ENCODE assay signal across 1 cellular context in the genomic region with DNA sequence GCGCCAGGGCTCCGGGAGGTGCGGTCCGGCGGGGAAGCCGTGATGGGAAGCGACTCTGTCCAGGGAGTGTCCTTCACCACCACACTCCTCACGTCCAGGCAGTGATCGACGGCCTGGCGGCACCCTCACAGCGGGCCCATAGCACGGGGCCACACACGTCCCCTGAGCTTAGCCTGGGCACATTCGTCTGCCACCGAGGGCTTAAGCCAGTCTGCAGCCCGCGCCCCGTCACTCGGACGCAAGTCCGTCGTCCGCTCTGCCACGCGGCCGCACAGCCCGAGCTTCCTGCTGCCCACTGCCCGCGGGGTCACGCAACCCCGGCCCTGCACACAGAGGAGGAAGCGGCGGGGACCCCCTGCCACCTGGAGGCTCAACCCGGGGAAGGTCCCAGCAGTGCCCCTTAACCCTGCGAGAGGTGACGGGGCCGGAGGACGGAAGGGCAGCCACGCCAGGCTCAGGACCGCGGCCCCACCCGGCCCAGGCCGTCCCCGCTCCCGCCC.
A peak's percentile ranks its signal among the peaks of the same experiment; 100 is the strongest.
TF ChIP-seq lines count a peak whose summit lies in the region.

No MANE protein-coding gene starts in this region.

TF ChIP-seq in HepG2, 621 proteins besides CTCF, POLR2A, EP300 and RAD21 (continued from another document):
- TF ChIP-seq, protein P1, sequence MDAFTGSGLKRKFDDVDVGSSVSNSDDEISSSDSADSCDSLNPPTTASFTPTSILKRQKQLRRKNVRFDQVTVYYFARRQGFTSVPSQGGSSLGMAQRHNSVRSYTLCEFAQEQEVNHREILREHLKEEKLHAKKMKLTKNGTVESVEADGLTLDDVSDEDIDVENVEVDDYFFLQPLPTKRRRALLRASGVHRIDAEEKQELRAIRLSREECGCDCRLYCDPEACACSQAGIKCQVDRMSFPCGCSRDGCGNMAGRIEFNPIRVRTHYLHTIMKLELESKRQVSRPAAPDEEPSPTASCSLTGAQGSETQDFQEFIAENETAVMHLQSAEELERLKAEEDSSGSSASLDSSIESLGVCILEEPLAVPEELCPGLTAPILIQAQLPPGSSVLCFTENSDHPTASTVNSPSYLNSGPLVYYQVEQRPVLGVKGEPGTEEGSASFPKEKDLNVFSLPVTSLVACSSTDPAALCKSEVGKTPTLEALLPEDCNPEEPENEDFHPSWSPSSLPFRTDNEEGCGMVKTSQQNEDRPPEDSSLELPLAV (CRISPR knock-in tag; conservative IDR thresholded peaks at IDR 0.05; ENCODE audit: low read depth): no peak
- TF ChIP-seq ZNF761 (CRISPR knock-in tag; conservative IDR thresholded peaks at IDR 0.05): no peak
- TF ChIP-seq DNMT1 (CRISPR knock-in tag; IDR thresholded peaks at IDR 0.05): 0 out of 2 replicates have a peak, but pooled peaks have one; percentile 50
- TF ChIP-seq RBFOX2 (IDR thresholded peaks at IDR 0.05; ENCODE audit: low read depth, low read length): peak; percentile 58
- no peak for TF ChIP-seq ZBTB21 (CRISPR knock-in tag; IDR thresholded peaks at IDR 0.05)
- TF ChIP-seq, protein P2, sequence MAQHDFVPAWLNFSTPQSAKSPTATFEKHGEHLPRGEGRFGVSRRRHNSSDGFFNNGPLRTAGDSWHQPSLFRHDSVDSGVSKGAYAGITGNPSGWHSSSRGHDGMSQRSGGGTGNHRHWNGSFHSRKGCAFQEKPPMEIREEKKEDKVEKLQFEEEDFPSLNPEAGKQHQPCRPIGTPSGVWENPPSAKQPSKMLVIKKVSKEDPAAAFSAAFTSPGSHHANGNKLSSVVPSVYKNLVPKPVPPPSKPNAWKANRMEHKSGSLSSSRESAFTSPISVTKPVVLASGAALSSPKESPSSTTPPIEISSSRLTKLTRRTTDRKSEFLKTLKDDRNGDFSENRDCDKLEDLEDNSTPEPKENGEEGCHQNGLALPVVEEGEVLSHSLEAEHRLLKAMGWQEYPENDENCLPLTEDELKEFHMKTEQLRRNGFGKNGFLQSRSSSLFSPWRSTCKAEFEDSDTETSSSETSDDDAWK (CRISPR knock-in tag; IDR thresholded peaks at IDR 0.05): no peak
- TF ChIP-seq ZBTB1 (CRISPR knock-in tag; IDR thresholded peaks at IDR 0.05; ENCODE audit: borderline replicate concordance): no peak
- TF ChIP-seq, protein P3, sequence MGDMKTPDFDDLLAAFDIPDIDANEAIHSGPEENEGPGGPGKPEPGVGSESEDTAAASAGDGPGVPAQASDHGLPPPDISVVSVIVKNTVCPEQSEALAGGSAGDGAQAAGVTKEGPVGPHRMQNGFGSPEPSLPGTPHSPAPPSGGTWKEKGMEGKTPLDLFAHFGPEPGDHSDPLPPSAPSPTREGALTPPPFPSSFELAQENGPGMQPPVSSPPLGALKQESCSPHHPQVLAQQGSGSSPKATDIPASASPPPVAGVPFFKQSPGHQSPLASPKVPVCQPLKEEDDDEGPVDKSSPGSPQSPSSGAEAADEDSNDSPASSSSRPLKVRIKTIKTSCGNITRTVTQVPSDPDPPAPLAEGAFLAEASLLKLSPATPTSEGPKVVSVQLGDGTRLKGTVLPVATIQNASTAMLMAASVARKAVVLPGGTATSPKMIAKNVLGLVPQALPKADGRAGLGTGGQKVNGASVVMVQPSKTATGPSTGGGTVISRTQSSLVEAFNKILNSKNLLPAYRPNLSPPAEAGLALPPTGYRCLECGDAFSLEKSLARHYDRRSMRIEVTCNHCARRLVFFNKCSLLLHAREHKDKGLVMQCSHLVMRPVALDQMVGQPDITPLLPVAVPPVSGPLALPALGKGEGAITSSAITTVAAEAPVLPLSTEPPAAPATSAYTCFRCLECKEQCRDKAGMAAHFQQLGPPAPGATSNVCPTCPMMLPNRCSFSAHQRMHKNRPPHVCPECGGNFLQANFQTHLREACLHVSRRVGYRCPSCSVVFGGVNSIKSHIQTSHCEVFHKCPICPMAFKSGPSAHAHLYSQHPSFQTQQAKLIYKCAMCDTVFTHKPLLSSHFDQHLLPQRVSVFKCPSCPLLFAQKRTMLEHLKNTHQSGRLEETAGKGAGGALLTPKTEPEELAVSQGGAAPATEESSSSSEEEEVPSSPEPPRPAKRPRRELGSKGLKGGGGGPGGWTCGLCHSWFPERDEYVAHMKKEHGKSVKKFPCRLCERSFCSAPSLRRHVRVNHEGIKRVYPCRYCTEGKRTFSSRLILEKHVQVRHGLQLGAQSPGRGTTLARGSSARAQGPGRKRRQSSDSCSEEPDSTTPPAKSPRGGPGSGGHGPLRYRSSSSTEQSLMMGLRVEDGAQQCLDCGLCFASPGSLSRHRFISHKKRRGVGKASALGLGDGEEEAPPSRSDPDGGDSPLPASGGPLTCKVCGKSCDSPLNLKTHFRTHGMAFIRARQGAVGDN (CRISPR knock-in tag; IDR thresholded peaks at IDR 0.05): no peak
- TF ChIP-seq, protein P4, sequence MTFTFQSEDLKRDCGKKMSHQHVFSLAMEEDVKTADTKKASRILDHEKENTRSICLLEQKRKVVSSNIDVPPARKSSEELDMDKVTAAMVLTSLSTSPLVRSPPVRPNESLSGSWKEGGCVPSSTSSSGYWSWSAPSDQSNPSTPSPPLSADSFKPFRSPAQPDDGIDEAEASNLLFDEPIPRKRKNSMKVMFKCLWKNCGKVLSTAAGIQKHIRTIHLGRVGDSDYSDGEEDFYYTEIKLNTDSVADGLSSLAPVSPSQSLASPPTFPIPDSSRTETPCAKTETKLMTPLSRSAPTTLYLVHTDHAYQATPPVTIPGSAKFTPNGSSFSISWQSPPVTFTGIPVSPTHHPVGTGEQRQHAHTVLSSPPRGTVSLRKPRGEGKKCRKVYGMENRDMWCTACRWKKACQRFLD (CRISPR knock-in tag; IDR thresholded peaks at IDR 0.05; ENCODE audit: borderline replicate concordance): no peak
- TF ChIP-seq, protein P5, sequence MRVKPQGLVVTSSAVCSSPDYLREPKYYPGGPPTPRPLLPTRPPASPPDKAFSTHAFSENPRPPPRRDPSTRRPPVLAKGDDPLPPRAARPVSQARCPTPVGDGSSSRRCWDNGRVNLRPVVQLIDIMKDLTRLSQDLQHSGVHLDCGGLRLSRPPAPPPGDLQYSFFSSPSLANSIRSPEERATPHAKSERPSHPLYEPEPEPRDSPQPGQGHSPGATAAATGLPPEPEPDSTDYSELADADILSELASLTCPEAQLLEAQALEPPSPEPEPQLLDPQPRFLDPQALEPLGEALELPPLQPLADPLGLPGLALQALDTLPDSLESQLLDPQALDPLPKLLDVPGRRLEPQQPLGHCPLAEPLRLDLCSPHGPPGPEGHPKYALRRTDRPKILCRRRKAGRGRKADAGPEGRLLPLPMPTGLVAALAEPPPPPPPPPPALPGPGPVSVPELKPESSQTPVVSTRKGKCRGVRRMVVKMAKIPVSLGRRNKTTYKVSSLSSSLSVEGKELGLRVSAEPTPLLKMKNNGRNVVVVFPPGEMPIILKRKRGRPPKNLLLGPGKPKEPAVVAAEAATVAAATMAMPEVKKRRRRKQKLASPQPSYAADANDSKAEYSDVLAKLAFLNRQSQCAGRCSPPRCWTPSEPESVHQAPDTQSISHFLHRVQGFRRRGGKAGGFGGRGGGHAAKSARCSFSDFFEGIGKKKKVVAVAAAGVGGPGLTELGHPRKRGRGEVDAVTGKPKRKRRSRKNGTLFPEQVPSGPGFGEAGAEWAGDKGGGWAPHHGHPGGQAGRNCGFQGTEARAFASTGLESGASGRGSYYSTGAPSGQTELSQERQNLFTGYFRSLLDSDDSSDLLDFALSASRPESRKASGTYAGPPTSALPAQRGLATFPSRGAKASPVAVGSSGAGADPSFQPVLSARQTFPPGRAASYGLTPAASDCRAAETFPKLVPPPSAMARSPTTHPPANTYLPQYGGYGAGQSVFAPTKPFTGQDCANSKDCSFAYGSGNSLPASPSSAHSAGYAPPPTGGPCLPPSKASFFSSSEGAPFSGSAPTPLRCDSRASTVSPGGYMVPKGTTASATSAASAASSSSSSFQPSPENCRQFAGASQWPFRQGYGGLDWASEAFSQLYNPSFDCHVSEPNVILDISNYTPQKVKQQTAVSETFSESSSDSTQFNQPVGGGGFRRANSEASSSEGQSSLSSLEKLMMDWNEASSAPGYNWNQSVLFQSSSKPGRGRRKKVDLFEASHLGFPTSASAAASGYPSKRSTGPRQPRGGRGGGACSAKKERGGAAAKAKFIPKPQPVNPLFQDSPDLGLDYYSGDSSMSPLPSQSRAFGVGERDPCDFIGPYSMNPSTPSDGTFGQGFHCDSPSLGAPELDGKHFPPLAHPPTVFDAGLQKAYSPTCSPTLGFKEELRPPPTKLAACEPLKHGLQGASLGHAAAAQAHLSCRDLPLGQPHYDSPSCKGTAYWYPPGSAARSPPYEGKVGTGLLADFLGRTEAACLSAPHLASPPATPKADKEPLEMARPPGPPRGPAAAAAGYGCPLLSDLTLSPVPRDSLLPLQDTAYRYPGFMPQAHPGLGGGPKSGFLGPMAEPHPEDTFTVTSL (CRISPR knock-in tag; IDR thresholded peaks at IDR 0.05; ENCODE audit: borderline replicate concordance): no peak
- 0 out of 2 replicates have a peak, but pooled peaks have one; percentile 18 for TF ChIP-seq AKAP8 (CRISPR knock-in tag; IDR thresholded peaks at IDR 0.05)
- TF ChIP-seq ZNF768 (CRISPR knock-in tag; IDR thresholded peaks at IDR 0.05): peak; percentile 7; the same call in 1 of the 2 replicates
- TF ChIP-seq HNRNPL (IDR thresholded peaks at IDR 0.05; ENCODE audit: low read depth, low read length): peak; percentile 80
- TF ChIP-seq NR2F1 (CRISPR knock-in tag; IDR thresholded peaks at IDR 0.05): no peak
- TF ChIP-seq, protein P6, sequence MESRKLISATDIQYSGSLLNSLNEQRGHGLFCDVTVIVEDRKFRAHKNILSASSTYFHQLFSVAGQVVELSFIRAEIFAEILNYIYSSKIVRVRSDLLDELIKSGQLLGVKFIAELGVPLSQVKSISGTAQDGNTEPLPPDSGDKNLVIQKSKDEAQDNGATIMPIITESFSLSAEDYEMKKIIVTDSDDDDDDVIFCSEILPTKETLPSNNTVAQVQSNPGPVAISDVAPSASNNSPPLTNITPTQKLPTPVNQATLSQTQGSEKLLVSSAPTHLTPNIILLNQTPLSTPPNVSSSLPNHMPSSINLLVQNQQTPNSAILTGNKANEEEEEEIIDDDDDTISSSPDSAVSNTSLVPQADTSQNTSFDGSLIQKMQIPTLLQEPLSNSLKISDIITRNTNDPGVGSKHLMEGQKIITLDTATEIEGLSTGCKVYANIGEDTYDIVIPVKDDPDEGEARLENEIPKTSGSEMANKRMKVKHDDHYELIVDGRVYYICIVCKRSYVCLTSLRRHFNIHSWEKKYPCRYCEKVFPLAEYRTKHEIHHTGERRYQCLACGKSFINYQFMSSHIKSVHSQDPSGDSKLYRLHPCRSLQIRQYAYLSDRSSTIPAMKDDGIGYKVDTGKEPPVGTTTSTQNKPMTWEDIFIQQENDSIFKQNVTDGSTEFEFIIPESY (CRISPR knock-in tag; IDR thresholded peaks at IDR 0.05): peak; percentile 76; the same call in 1 of the 2 replicates
- peak; percentile 85 for TF ChIP-seq AGO2 (optimal IDR thresholded peaks at IDR 0.05; ENCODE audit: low read depth, low read length)
- no peak for TF ChIP-seq ZNF564 (CRISPR knock-in tag; IDR thresholded peaks at IDR 0.05)
- TF ChIP-seq, protein P7, sequence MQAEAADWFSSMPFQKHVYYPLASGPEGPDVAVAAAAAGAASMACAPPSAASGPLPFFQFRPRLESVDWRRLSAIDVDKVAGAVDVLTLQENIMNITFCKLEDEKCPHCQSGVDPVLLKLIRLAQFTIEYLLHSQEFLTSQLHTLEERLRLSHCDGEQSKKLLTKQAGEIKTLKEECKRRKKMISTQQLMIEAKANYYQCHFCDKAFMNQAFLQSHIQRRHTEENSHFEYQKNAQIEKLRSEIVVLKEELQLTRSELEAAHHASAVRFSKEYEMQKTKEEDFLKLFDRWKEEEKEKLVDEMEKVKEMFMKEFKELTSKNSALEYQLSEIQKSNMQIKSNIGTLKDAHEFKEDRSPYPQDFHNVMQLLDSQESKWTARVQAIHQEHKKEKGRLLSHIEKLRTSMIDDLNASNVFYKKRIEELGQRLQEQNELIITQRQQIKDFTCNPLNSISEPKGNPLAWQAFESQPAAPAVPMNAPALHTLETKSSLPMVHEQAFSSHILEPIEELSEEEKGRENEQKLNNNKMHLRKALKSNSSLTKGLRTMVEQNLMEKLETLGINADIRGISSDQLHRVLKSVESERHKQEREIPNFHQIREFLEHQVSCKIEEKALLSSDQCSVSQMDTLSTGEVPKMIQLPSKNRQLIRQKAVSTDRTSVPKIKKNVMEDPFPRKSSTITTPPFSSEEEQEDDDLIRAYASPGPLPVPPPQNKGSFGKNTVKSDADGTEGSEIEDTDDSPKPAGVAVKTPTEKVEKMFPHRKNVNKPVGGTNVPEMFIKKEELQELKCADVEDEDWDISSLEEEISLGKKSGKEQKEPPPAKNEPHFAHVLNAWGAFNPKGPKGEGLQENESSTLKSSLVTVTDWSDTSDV (CRISPR knock-in tag; IDR thresholded peaks at IDR 0.05): no peak
- TF ChIP-seq CHD2 (IDR thresholded peaks at IDR 0.05; ENCODE audit: low read depth, low read length): no peak
- no peak for TF ChIP-seq ATF7-NPFF (CRISPR knock-in tag; IDR thresholded peaks at IDR 0.05; ENCODE audit: low read depth)
- TF ChIP-seq GATAD2A (CRISPR knock-in tag; IDR thresholded peaks at IDR 0.05): no peak
